Comparison of ENCODE assay signal across 1 cellular context in the genomic region with DNA sequence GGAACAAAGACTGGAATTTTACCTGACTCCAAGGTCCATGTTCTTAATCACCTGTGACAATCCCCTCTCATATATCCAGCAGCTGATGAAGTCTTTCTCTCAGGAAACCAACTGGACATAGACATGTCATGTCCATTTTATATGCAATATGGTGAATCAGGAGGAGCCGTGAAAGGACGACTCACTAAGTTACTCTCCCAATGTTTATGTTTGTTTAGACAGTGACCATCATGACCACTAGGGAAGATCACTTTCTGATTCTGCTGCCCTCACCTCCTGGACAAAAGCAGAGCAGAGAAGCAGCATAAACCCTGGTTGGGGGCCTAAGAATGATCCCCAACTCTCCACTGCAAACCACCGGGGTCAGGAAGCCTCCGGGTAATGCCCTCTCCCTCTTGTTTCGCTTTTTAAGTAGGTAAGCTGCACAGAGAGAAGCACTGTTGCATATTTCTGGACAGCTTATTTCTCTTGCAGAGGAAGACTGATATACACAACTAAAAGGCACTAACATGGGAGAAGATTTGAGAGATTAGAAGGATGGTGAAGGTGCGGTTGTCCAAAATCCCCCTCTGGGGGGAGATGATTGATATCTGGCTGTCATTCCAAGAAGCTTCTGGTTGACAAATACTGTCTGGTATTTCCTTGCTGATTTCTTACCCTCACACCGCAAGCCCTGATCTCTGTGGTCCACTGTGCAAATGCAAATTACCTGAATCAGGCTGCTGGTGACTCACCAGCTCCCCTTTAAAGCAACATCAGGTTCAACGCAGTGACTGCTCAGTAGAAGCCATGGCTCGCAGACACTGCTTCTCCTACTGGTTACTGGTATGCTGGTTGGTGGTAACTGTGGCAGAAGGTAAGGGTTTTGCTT.
TF ChIP-seq lines count a peak whose summit lies in the region.

A gene with protein sequence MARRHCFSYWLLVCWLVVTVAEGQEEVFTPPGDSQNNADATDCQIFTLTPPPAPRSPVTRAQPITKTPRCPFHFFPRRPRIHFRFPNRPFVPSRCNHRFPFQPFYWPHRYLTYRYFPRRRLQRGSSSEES (plus strand): TSS at position 773 of the 871 bp plus-strand sequence. CDS start 17 bp downstream, at position 790.

TF ChIP-seq in GM23338, 12 proteins besides CTCF, POLR2A, EP300 and RAD21 (continued from another document):
- no peak for TF ChIP-seq ZNF462 (CRISPR knock-in tag; IDR thresholded peaks at IDR 0.05)
- TF ChIP-seq CREB1 (CRISPR knock-in tag; IDR thresholded peaks at IDR 0.05; ENCODE audit: low read depth) = no peak
- TF ChIP-seq ZNF331 (CRISPR knock-in tag; IDR thresholded peaks at IDR 0.05; ENCODE audit: low read depth) = no peak
- no peak for TF ChIP-seq EZH2phosphoT487 (IDR thresholded peaks at IDR 0.05; ENCODE audit: unreplicated experiment)
